Comparison of ENCODE assay signal across 31 cellular contexts in genomic region chr11:119608781-119609180, GRCh38.
DNase-seq lines count a peak whose midpoint lies in the region; ATAC-seq and TF ChIP-seq lines count a peak whose summit lies in the region.
"Had no signal": no experiment of that assay in that cellular context is flagged by ENCODE, and none has a peak within 500 bp of the region (broad histone marks: within the 10 kb centered on the region; RNA-seq: fewer than 3 reads in every experiment).

No MANE protein-coding gene starts in this region.

- peaks cover 2% of the 10 kb centered on the region for H3K23me2 ChIP-seq in H9 (ENCODE audit: insufficient read length, low read depth, low read length, poor library complexity, severe bottlenecking)

- H3K56ac ChIP-seq in H9 (ENCODE audit: insufficient read length, low read depth, low read length) = no peak overlapping the region

- no peaks in the 10 kb centered on the region for H3K79me1 ChIP-seq in H9 (ENCODE audit: insufficient read depth, low read depth, low read length, poor library complexity, severe bottlenecking)

- no peak overlapping the region for H3T11ph ChIP-seq in H9 (ENCODE audit: low read length)

- H3K9me3 Mint-ChIP-seq in Caco-2 (ENCODE audit: unreplicated experiment) (no peaks in the 10 kb centered on the region), H9 (no peaks in the 10 kb centered on the region; a peak in 1 of 5 replicates), neural progenitor cell (peaks cover 9% of the 10 kb centered on the region)
- H3K9me3 Mint-ChIP-seq: activated naive CD8-positive, alpha-beta T cell treated with anti-CD3 and anti-CD28 coated beads, Interleukin-2, amount 10 ng/mL, durations not matched to agents 7 days and 5 days; CD4-positive, alpha-beta memory T cell; memory B cell; T-cell had no signal

- no peak overlapping the region for H3K18ac ChIP-seq in H9 (ENCODE audit: insufficient read length, low read depth, low read length)

- BruUV-seq in Caco-2 (replicated peaks; lab: Mats Ljungman, UMichigan) = no TSS peak

- H2BK120ac ChIP-seq in H9 (ENCODE audit: low read depth, low read length, poor library complexity, severe bottlenecking) = no peak overlapping the region

- H3K9ac ChIP-seq in H9 (ENCODE audit: extremely low read depth, insufficient read length, low read length) = no peak overlapping the region
- no peak overlapping the region for H3K9ac ChIP-seq in neural progenitor cell

- H2BK5ac ChIP-seq in H9 (ENCODE audit: insufficient read length, low read length) = no peak overlapping the region

- no peak overlapping the region for H2BK15ac ChIP-seq in H9 (ENCODE audit: low read depth, low read length)

- CTCF ChIA-PET in Caco-2 (lab: Charles Lee) = no interaction called here

- peaks cover 9% of the 10 kb centered on the region for H3K27me3 Mint-ChIP-seq in Caco-2 (ENCODE audit: insufficient read depth, unreplicated experiment)
- peaks cover 77% of the 10 kb centered on the region for H3K27me3 Mint-ChIP-seq in H9 (ENCODE audit: low read depth)
- H3K27me3 Mint-ChIP-seq in neural progenitor cell (ENCODE audit: insufficient read depth, low read depth) = peaks cover 11% of the 10 kb centered on the region

- H3K4ac ChIP-seq in H9 (ENCODE audit: low read depth, low read length) = no peak overlapping the region

- H3K27me3 ChIP-seq in Caco-2 (replicated peaks; ENCODE audit: control insufficient read depth, insufficient read depth, low read length) (no peaks in the 10 kb centered on the region), H9 (ENCODE audit: insufficient read depth, low read length) (peaks cover 2% of the 10 kb centered on the region; the same call in 1 of the 2 replicates), neural progenitor cell (no peaks in the 10 kb centered on the region)
- H3K27me3 ChIP-seq: ascending aorta, colonic mucosa had no signal

- H2AFZ ChIP-seq in H9 (ENCODE audit: low read length) = no peak overlapping the region
- H2AFZ ChIP-seq in neural progenitor cell (replicated peaks) = peak overlapping the region; percentile 3

- no peaks in the 10 kb centered on the region for H3K4me1 ChIP-seq in Caco-2
- no peaks in the 10 kb centered on the region for H3K4me1 ChIP-seq in H9 (ENCODE audit: insufficient read depth, low read length)
- H3K4me1 ChIP-seq in neural progenitor cell = peaks cover 32% of the 10 kb centered on the region
- H3K4me1 ChIP-seq: ascending aorta, colonic mucosa had no signal

- H4K5ac ChIP-seq in H9 (ENCODE audit: insufficient read length, low read depth, low read length) = no peak overlapping the region

- H4K91ac ChIP-seq in H9 (ENCODE audit: insufficient read length, low read depth, low read length) = no peak overlapping the region

- DNase-seq in Caco-2 (peak in 1 of 2 experiments; percentile 26), H9 (no peak), caudate nucleus (lab: John Stamatoyannopoulos, UW) (no peak), neural progenitor cell (ENCODE audit: low spot score) (no peak)
- DNase-seq: ACHN; activated CD4-positive, alpha-beta T cell treated with anti-CD3 and anti-CD28 coated beads, Interleukin-2, amount 50 U/mL, for 4 hours; activated CD4-positive, CD25-positive, alpha-beta regulatory T cell; activated gamma-delta T cell treated with Interleukin-2 at 50 U/mL for 16 hours; activated naive CD8-positive, alpha-beta T cell treated with anti-CD3 and anti-CD28 coated beads, Interleukin-2, amount 10 ng/mL, durations not matched to agents 7 days and 5 days; activated T-cell treated with anti-CD3 and anti-CD28 coated beads, Interleukin-2, amount 50 U/mL, for 48 hours; colonic mucosa; effector CD8-positive, alpha-beta T cell; KG1; NCI-H1694; NCI-H345; NCI-H774; right cardiac atrium; stimulated activated CD4-positive, alpha-beta T cell treated with anti-CD3 and anti-CD28 coated beads, Interleukin-1b, Interleukin-23, amount 100 ng/mL, for 48 hours; stimulated activated naive CD8-positive, alpha-beta T cell treated with anti-CD3 and anti-CD28 coated beads, Interleukin-15, Interleukin-2, amounts not matched to agents 100 U/mL and 50 U/mL, for 24 hours; T-cell had no signal

- H4K20me1 ChIP-seq in H9 (ENCODE audit: control insufficient read depth, insufficient read depth, insufficient read length) (no peaks in the 10 kb centered on the region), neural progenitor cell (ENCODE audit: low read depth) (no peaks in the 10 kb centered on the region)

- H3K4me3 Mint-ChIP-seq in Caco-2 (ENCODE audit: unreplicated experiment) (no peak overlapping the region), H9 (no peak overlapping the region), neural progenitor cell (no peak overlapping the region)
- H3K4me3 Mint-ChIP-seq: activated naive CD8-positive, alpha-beta T cell treated with anti-CD3 and anti-CD28 coated beads, Interleukin-2, amount 10 ng/mL, durations not matched to agents 7 days and 5 days; B cell; CD4-positive, alpha-beta memory T cell; memory B cell; T-cell had no signal

- H3K79me2 ChIP-seq in H9 (ENCODE audit: insufficient read depth, low read length) (no peaks in the 10 kb centered on the region), neural progenitor cell (ENCODE audit: low read depth) (no peaks in the 10 kb centered on the region)

- no peak overlapping the region for H2BK12ac ChIP-seq in H9 (ENCODE audit: insufficient read length, low read depth, low read length)

- H3K27ac ChIP-seq in H9 (ENCODE audit: insufficient read length, low read depth, low read length) (no peak overlapping the region), caudate nucleus (ENCODE audit: low read depth, low read length) (peak overlapping the region; percentile 98), neural progenitor cell (no peak overlapping the region)
- H3K27ac ChIP-seq: ascending aorta, colonic mucosa, epithelial cell of prostate, HL-60, RWPE1 had no signal

- H2BK20ac ChIP-seq in H9 (ENCODE audit: low read depth, low read length, poor library complexity, severe bottlenecking) = no peak overlapping the region

- peak; percentile 21 to 28 for TF ChIP-seq CTCF in Caco-2 (IDR thresholded peaks at IDR 0.05; ENCODE audit: insufficient read depth in 1 of 2, low read depth in 1 of 2, low read length in 1 of 2, severe bottlenecking in 1 of 2, unreplicated experiment in 1 of 2)
- peak; percentile 21; the same call in 1 of the 3 replicates for TF ChIP-seq CTCF in H9 (conservative IDR thresholded peaks at IDR 0.05)
- TF ChIP-seq CTCF in neural progenitor cell (IDR thresholded peaks at IDR 0.05) = no peak

- H3K36me3 ChIP-seq in Caco-2 (ENCODE audit: control insufficient read depth, insufficient read depth, low read length) = no peaks in the 10 kb centered on the region
- H3K36me3 ChIP-seq in neural progenitor cell = no peaks in the 10 kb centered on the region
- H3K36me3 ChIP-seq: ascending aorta, colonic mucosa had no signal

- H3K4me1 Mint-ChIP-seq in Caco-2 (ENCODE audit: low read depth, unreplicated experiment) (no peaks in the 10 kb centered on the region), H9 (peaks cover 47% of the 10 kb centered on the region in 2 experiments), neural progenitor cell (peaks cover 26% of the 10 kb centered on the region)
- H3K4me1 Mint-ChIP-seq: activated naive CD8-positive, alpha-beta T cell treated with anti-CD3 and anti-CD28 coated beads, Interleukin-2, amount 10 ng/mL, durations not matched to agents 7 days and 5 days; B cell; CD4-positive, alpha-beta memory T cell; memory B cell; T-cell had no signal

- H2AK5ac ChIP-seq in H9 (ENCODE audit: insufficient read length, low read length) = no peak overlapping the region

- intact Hi-C loops in Caco-2 (cut with micrococcal nuclease; ENCODE audit: unreplicated experiment) = no loop called here

- H3K9me3 ChIP-seq in Caco-2 = no peaks in the 10 kb centered on the region
- H3K9me3 ChIP-seq in H9 (ENCODE audit: control insufficient read depth, low read depth, low read length) = no peaks in the 10 kb centered on the region
- no peaks in the 10 kb centered on the region for H3K9me3 ChIP-seq in neural progenitor cell (ENCODE audit: low read depth)
- H3K9me3 ChIP-seq: ascending aorta, colonic mucosa had no signal

- H3K4me3 ChIP-seq in Caco-2 (ENCODE audit: low read depth, low read length) = no peak overlapping the region
- no peak overlapping the region for H3K4me3 ChIP-seq in neural progenitor cell
- H3K4me3 ChIP-seq: ascending aorta, colonic mucosa had no signal

- H3K36me3 Mint-ChIP-seq in Caco-2 (ENCODE audit: insufficient read depth, unreplicated experiment) (no peaks in the 10 kb centered on the region), H9 (ENCODE audit: insufficient read depth in 1 of 3, low read depth in 3 of 3) (no peaks in the 10 kb centered on the region), neural progenitor cell (no peaks in the 10 kb centered on the region)
- H3K36me3 Mint-ChIP-seq: activated naive CD8-positive, alpha-beta T cell treated with anti-CD3 and anti-CD28 coated beads, Interleukin-2, amount 10 ng/mL, durations not matched to agents 7 days and 5 days; CD4-positive, alpha-beta memory T cell; memory B cell; T-cell had no signal

- POLR2A ChIA-PET in Caco-2 (lab: Charles Lee) = no interaction called here

- H3K27ac Mint-ChIP-seq in Caco-2 (ENCODE audit: unreplicated experiment) = no peak overlapping the region
- no peak overlapping the region for H3K27ac Mint-ChIP-seq in H9
- no peak overlapping the region for H3K27ac Mint-ChIP-seq in neural progenitor cell
- H3K27ac Mint-ChIP-seq: activated naive CD8-positive, alpha-beta T cell treated with anti-CD3 and anti-CD28 coated beads, Interleukin-2, amount 10 ng/mL, durations not matched to agents 7 days and 5 days; B cell; CD4-positive, alpha-beta memory T cell; memory B cell; T-cell had no signal

- no CpG with 5 or more reads among the region's 4 CpGs for WGBS in H9 (ENCODE audit: extremely low coverage, insufficient read length, low lambda C conversion rate)

- ATAC-seq in HG03378 (IDR thresholded peaks at IDR 0.05; ENCODE audit: unreplicated experiment) = no peak
- ATAC-seq in GM19455 (IDR thresholded peaks at IDR 0.05; ENCODE audit: unreplicated experiment) = no peak
- ATAC-seq in GM19467 (IDR thresholded peaks at IDR 0.05; ENCODE audit: unreplicated experiment) = no peak
- ATAC-seq: left lobe of liver; right cardiac atrium; stimulated activated naive CD8-positive, alpha-beta T cell treated with anti-CD3 and anti-CD28 coated beads, Interleukin-15, Interleukin-2, amounts not matched to agents 100 U/mL and 50 U/mL, for 24 hours; T-cell had no signal

- H3F3A ChIP-seq in neural progenitor cell (ENCODE audit: low read depth) = peaks cover 11% of the 10 kb centered on the region

- no peak overlapping the region for H4K8ac ChIP-seq in H9 (replicated peaks; ENCODE audit: insufficient read length, low read depth, low read length)

- H3K14ac ChIP-seq in H9 (ENCODE audit: insufficient read depth, low read length) = no peak overlapping the region

- H3K4me2 ChIP-seq in H9 (ENCODE audit: insufficient read depth, insufficient read length, low read length) = no peak overlapping the region
- H3K4me2 ChIP-seq in neural progenitor cell = peak overlapping the region; percentile 62

- no peak overlapping the region for H3K23ac ChIP-seq in H9 (ENCODE audit: insufficient read length, low read depth, low read length)
